8 cellular contexts compared by ENCODE assay signal in genomic region chrX:134459683-134460004, GRCh38. TPM values are rescaled to one million over a fixed set of nuclear protein-coding genes. Genes with fewer than 3 reads are reported as not detected.
DNase-seq lines count a peak whose midpoint lies in the region; ATAC-seq and TF ChIP-seq lines count a peak whose summit lies in the region.

No MANE protein-coding gene starts in this region.

- H3K36me3 Mint-ChIP-seq in H9 (ENCODE audit: insufficient read depth in 1 of 3, low read depth in 3 of 3) (peaks cover 2 to 6% (median 4%) of the 10 kb centered on the region in 3 experiments; a peak in 4 of 7 replicates), endodermal cell (ENCODE audit: low read depth) (no peaks in the 10 kb centered on the region), neural progenitor cell (peaks cover 5% of the 10 kb centered on the region)

- no peak overlapping the region for H2BK20ac ChIP-seq in H9 (ENCODE audit: low read depth, low read length, poor library complexity, severe bottlenecking)

- no peak overlapping the region for H4K91ac ChIP-seq in H9 (ENCODE audit: insufficient read length, low read depth, low read length)

- H3K4me1 Mint-ChIP-seq in H9 = 0 out of 4 replicates have a peak, but pooled peaks cover 3 to 8% of the 10 kb centered on the region in 2 experiments
- H3K4me1 Mint-ChIP-seq in endodermal cell = no peaks in the 10 kb centered on the region
- H3K4me1 Mint-ChIP-seq in neural progenitor cell = peaks cover 16% of the 10 kb centered on the region

- H3K4me3 Mint-ChIP-seq in H9 (peak overlapping the region; percentile 83 to 94), endodermal cell (peak overlapping the region; percentile 73), neural progenitor cell (peak overlapping the region; percentile 89)

- H2AFZ ChIP-seq in DND-41 (ENCODE audit: low read depth, low read length) (peak overlapping the region; percentile 79), H9 (ENCODE audit: low read length) (no peak overlapping the region), OCI-LY7 (ENCODE audit: low read length) (peak overlapping the region; percentile 95; the same call in 1 of the 2 replicates), neural progenitor cell (replicated peaks) (peak overlapping the region; percentile 52)

- no peak overlapping the region for H3K23ac ChIP-seq in H9 (ENCODE audit: insufficient read length, low read depth, low read length)

- WGBS in H9 (ENCODE audit: extremely low coverage, insufficient read length, low lambda C conversion rate) = no CpG with 5 or more reads among the region's 12 CpGs
- WGBS in endodermal cell (ENCODE audit: insufficient coverage in 1 of 2, insufficient read length in 1 of 2), 2 experiments = 18 to 25% methylated on average over 4 to 12 of the region's 12 CpGs

- H3K27ac ChIP-seq in DND-41 (ENCODE audit: low read length) (peak overlapping the region; percentile 51), H9 (ENCODE audit: insufficient read length, low read depth, low read length) (peak overlapping the region; percentile 56), OCI-LY7 (ENCODE audit: low read depth, low read length, poor library complexity, severe bottlenecking) (no peak overlapping the region), endodermal cell (ENCODE audit: low read depth, low read length) (no peak overlapping the region), neural progenitor cell (no peak overlapping the region)

- TF ChIP-seq CTCF in DND-41 (IDR thresholded peaks at IDR 0.05; ENCODE audit: borderline replicate concordance, extremely low read depth, low read length, poor library complexity, severe bottlenecking) (no peak), H9 (conservative IDR thresholded peaks at IDR 0.05) (no peak), OCI-LY7 (conservative IDR thresholded peaks at IDR 0.05; ENCODE audit: low read length) (no peak), endodermal cell (conservative IDR thresholded peaks at IDR 0.05) (no peak), neural progenitor cell (IDR thresholded peaks at IDR 0.05) (no peak)

- H3K4me3 ChIP-seq in DND-41 (ENCODE audit: low read depth in 1 of 2, low read length in 2 of 2) (peak overlapping the region; percentile 33 to 56; a peak in 3 of 4 replicates), OCI-LY7 (ENCODE audit: low read depth, low read length, poor library complexity, severe bottlenecking) (peak overlapping the region; percentile 95), endodermal cell (ENCODE audit: low read length) (peak overlapping the region; percentile 53), neural progenitor cell (peak overlapping the region; percentile 69)

- CTCF ChIA-PET in OCI-LY7 (lab: Charles Lee; ENCODE audit: unreplicated experiment) = no interaction called here

- H3K9me2 ChIP-seq in OCI-LY7 (ENCODE audit: insufficient read depth, low read length) = no peaks in the 10 kb centered on the region

- POLR2A ChIA-PET in OCI-LY7 (lab: Charles Lee) = interaction anchor here (1.2 kb wide), 1 partner anchor 17 kb away, joined by 3 read pairs; no protein-coding TSS in a partner anchor

- 0 out of 2 replicates have a peak overlapping the region, but pooled peaks have one; percentile 68 for H2BK15ac ChIP-seq in H9 (ENCODE audit: low read depth, low read length)

- DNase-seq in DND-41 (no peak), H9 (no peak), OCI-LY7 (ENCODE audit: low spot score) (peak; percentile 12), endodermal cell (no peak), neural progenitor cell (ENCODE audit: low spot score) (no peak), kidney glomerular epithelial cell (lab: John Stamatoyannopoulos, UW) (no peak), ecto neural progenitor cell (ENCODE audit: low spot score) (no peak)
- DNase-seq in activated CD8-positive, alpha-beta memory T cell treated with anti-CD3 and anti-CD28 coated beads, Interleukin-2, amount 50 U/mL, for 48 hours = no peak

- H3T11ph ChIP-seq in H9 (ENCODE audit: low read length) = no peak overlapping the region

- no peaks in the 10 kb centered on the region for H3K23me2 ChIP-seq in H9 (ENCODE audit: insufficient read length, low read depth, low read length, poor library complexity, severe bottlenecking)

- H3K9me3 ChIP-seq in DND-41 (ENCODE audit: insufficient read depth, low read length, severe bottlenecking) (no peaks in the 10 kb centered on the region), H9 (ENCODE audit: control insufficient read depth, low read depth, low read length) (no peaks in the 10 kb centered on the region), OCI-LY7 (ENCODE audit: low read length) (no peaks in the 10 kb centered on the region), endodermal cell (ENCODE audit: control insufficient read depth, low read length) (no peaks in the 10 kb centered on the region), neural progenitor cell (ENCODE audit: low read depth) (peaks cover 3% of the 10 kb centered on the region)

- no peak overlapping the region for H2BK120ac ChIP-seq in H9 (ENCODE audit: low read depth, low read length, poor library complexity, severe bottlenecking)

- intact Hi-C loops in OCI-LY7 (cut with micrococcal nuclease; ENCODE audit: unreplicated experiment) = loop anchor here (2.0 to 5.0 kb wide), 2 partner anchors 17 to 72 kb away; no protein-coding TSS in a partner anchor

- no peaks in the 10 kb centered on the region for H3K36me3 ChIP-seq in DND-41 (ENCODE audit: insufficient read depth, low read length)
- peaks cover 15% of the 10 kb centered on the region for H3K36me3 ChIP-seq in OCI-LY7 (ENCODE audit: insufficient read depth, low read length)
- no peaks in the 10 kb centered on the region for H3K36me3 ChIP-seq in endodermal cell (ENCODE audit: control insufficient read depth, insufficient read depth, low read length)
- H3K36me3 ChIP-seq in neural progenitor cell = no peaks in the 10 kb centered on the region

- H3K27me3 ChIP-seq in DND-41 (ENCODE audit: insufficient read depth, low read length, poor library complexity) = no peaks in the 10 kb centered on the region
- no peaks in the 10 kb centered on the region for H3K27me3 ChIP-seq in H9 (ENCODE audit: insufficient read depth, low read length)
- H3K27me3 ChIP-seq in endodermal cell (ENCODE audit: control insufficient read depth, insufficient read depth, low read length, poor library complexity, severe bottlenecking) = no peaks in the 10 kb centered on the region
- no peaks in the 10 kb centered on the region for H3K27me3 ChIP-seq in neural progenitor cell

- H3K27ac Mint-ChIP-seq in H9 (peak overlapping the region; percentile 78 to 95 (median 94); a peak in 5 of 7 replicates), endodermal cell (peak overlapping the region; percentile 91), neural progenitor cell (no peak overlapping the region)

- no peak overlapping the region for H4K8ac ChIP-seq in H9 (replicated peaks; ENCODE audit: insufficient read length, low read depth, low read length)

- H2BK12ac ChIP-seq in H9 (ENCODE audit: insufficient read length, low read depth, low read length) = no peak overlapping the region

- H3F3A ChIP-seq in neural progenitor cell (ENCODE audit: low read depth) = no peaks in the 10 kb centered on the region

- no peaks in the 10 kb centered on the region for H3K27me3 Mint-ChIP-seq in H9 (ENCODE audit: low read depth)
- H3K27me3 Mint-ChIP-seq in endodermal cell (ENCODE audit: insufficient read depth) = no peaks in the 10 kb centered on the region
- peaks cover 3% of the 10 kb centered on the region for H3K27me3 Mint-ChIP-seq in neural progenitor cell (ENCODE audit: insufficient read depth, low read depth)

- H4K5ac ChIP-seq in H9 (ENCODE audit: insufficient read length, low read depth, low read length) = no peak overlapping the region

- H2BK5ac ChIP-seq in H9 (ENCODE audit: insufficient read length, low read length) = no peak overlapping the region

- H3K9ac ChIP-seq in DND-41 (ENCODE audit: low read depth, low read length) = peak overlapping the region; percentile 91
- peak overlapping the region; percentile 72 for H3K9ac ChIP-seq in H9 (ENCODE audit: extremely low read depth, insufficient read length, low read length)
- H3K9ac ChIP-seq in endodermal cell (ENCODE audit: extremely low read depth, low read length, poor library complexity, severe bottlenecking) = peak overlapping the region; percentile 41
- H3K9ac ChIP-seq in neural progenitor cell = no peak overlapping the region

- no peak overlapping the region for H2AK5ac ChIP-seq in H9 (ENCODE audit: insufficient read length, low read length)

- H3K79me2 ChIP-seq in DND-41 (ENCODE audit: insufficient read depth, low read length) (peaks cover 45% of the 10 kb centered on the region), H9 (ENCODE audit: insufficient read depth, low read length) (peaks cover 8% of the 10 kb centered on the region; the same call in 1 of the 2 replicates), OCI-LY7 (ENCODE audit: insufficient read depth, low read depth, low read length) (peaks cover 38% of the 10 kb centered on the region), neural progenitor cell (ENCODE audit: low read depth) (peaks cover 44% of the 10 kb centered on the region)

- no peak overlapping the region for H3K4ac ChIP-seq in H9 (ENCODE audit: low read depth, low read length)

- peak overlapping the region; percentile 90 for H3K4me2 ChIP-seq in DND-41 (ENCODE audit: insufficient read depth, low read length)
- H3K4me2 ChIP-seq in H9 (ENCODE audit: insufficient read depth, insufficient read length, low read length) = peak overlapping the region; percentile 66
- peak overlapping the region; percentile 96 for H3K4me2 ChIP-seq in OCI-LY7 (ENCODE audit: low read length)
- H3K4me2 ChIP-seq in neural progenitor cell = peak overlapping the region; percentile 77

- H3K18ac ChIP-seq in H9 (ENCODE audit: insufficient read length, low read depth, low read length) = peak overlapping the region; percentile 25

- H3K56ac ChIP-seq in H9 (ENCODE audit: insufficient read length, low read depth, low read length) = no peak overlapping the region

- H3K9me3 Mint-ChIP-seq in H9 (peaks cover 0 to 49% of the 10 kb centered on the region in 2 experiments; a peak in 3 of 5 replicates), endodermal cell (peaks cover 62% of the 10 kb centered on the region), neural progenitor cell (no peaks in the 10 kb centered on the region)

- ATAC-seq in DND-41 (ENCODE audit: insufficient read depth, low read depth) = peak; percentile 23

- BruUV-seq in OCI-LY7 (replicated peaks; lab: Mats Ljungman, UMichigan) = no TSS peak

- peak overlapping the region; percentile 65; the same call in 1 of the 2 replicates for H3K14ac ChIP-seq in H9 (ENCODE audit: insufficient read depth, low read length)

- peaks cover 11% of the 10 kb centered on the region; the same call in 1 of the 2 replicates for H4K20me1 ChIP-seq in DND-41 (ENCODE audit: insufficient read depth, low read length)
- H4K20me1 ChIP-seq in H9 (ENCODE audit: control insufficient read depth, insufficient read depth, insufficient read length) = no peaks in the 10 kb centered on the region
- no peaks in the 10 kb centered on the region; the same call in 1 of the 2 replicates for H4K20me1 ChIP-seq in OCI-LY7 (ENCODE audit: insufficient read depth, low read length)
- H4K20me1 ChIP-seq in neural progenitor cell (ENCODE audit: low read depth) = peaks cover 5% of the 10 kb centered on the region

- H3K4me1 ChIP-seq in DND-41 (ENCODE audit: insufficient read depth, low read length) (peaks cover 33% of the 10 kb centered on the region), H9 (ENCODE audit: insufficient read depth, low read length) (no peaks in the 10 kb centered on the region), OCI-LY7 (ENCODE audit: insufficient read depth, low read length, poor library complexity, severe bottlenecking) (peaks cover 32% of the 10 kb centered on the region), endodermal cell (ENCODE audit: control insufficient read depth, insufficient read depth, low read length) (no peaks in the 10 kb centered on the region), neural progenitor cell (no peaks in the 10 kb centered on the region)

- H3K79me1 ChIP-seq in H9 (ENCODE audit: insufficient read depth, low read depth, low read length, poor library complexity, severe bottlenecking) = no peaks in the 10 kb centered on the region

RNA-seq across cellular contexts. Expression of gene HPRT1, which starts 0.3 kb away (rescaled TPM):
- total RNA-seq in H9 (2021) (37.9 and 39.2 TPM in 2 replicates), OCI-LY7 (2022) (96.6 and 101 TPM in 2 replicates), endodermal cell (10 to 100 TPM; 19.0 to 20.0 TPM), neural progenitor cell (ENCODE audit: low replicate concordance) (16.3 and 20.9 TPM in 2 replicates)
- 13.5 and 14.5 TPM in 2 replicates for total RNA-seq in OCI-LY7 (2014; rRNA removed; shearing (Covaris generic))
- polyA plus RNA-seq in endodermal cell (2013, experiment 1 of 2) = 23.6 TPM
- polyA plus RNA-seq in endodermal cell (2013, experiment 2 of 2) = 18.6 TPM

Comparison
In these comparisons a context has a peak if more than half of its experiments do, and no peak if none do; other contexts are left out.
1. H3K27ac ChIP-seq: peak in DND-41 (single experiment) and H9 (single experiment); none in OCI-LY7 (single experiment), endodermal cell (single experiment) and neural progenitor cell (single experiment).
2. H3K4me3 ChIP-seq: peak in every context shown above with its lines; median percentile 95 in OCI-LY7; 69 in neural progenitor cell; 53 in endodermal cell; 44 in DND-41.
3. Peak in every context shown above with its lines, with median percentiles within 50 percentile points of each other: H3K4me2 ChIP-seq and H3K4me3 Mint-ChIP-seq.